In the genomic region with DNA sequence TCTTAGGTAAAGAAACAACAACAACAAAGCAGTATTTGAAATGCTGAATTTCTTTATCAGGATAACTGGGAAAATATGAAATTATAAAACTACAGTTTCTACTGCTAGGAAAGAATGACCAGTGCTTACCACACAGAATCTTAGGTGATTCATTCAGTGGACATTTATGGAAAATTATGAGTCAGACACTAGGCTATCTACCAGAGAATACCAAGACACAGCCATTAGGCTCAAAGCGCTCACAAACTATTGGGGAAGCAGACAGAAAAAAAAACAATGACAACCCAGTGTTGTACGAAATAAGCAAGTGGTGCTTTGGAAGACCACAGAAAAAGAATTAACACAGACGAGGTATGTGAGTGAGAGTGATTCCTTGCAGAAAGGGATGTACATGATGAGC, we compare ENCODE assay signal across 1 cellular context.
TF ChIP-seq lines count a peak whose summit lies in the region.

No MANE protein-coding gene starts in this region.

TF ChIP-seq in IMR-90, 13 proteins besides CTCF, POLR2A, EP300 and RAD21 (continued from another document):
- TF ChIP-seq ELK1 (IDR thresholded peaks at IDR 0.05; ENCODE audit: borderline replicate concordance, low read depth, low read length) = no peak
- peak; percentile 92 for TF ChIP-seq FOS (IDR thresholded peaks at IDR 0.05; ENCODE audit: low read depth, low read length)
- no peak for TF ChIP-seq MXI1 (IDR thresholded peaks at IDR 0.05; ENCODE audit: borderline replicate concordance, low read depth, low read length)
- TF ChIP-seq BHLHE40 (IDR thresholded peaks at IDR 0.05; ENCODE audit: low read depth, low read length) = peak; percentile 38; the same call in 1 of the 2 replicates
- TF ChIP-seq NFE2L2 (IDR thresholded peaks at IDR 0.05; ENCODE audit: low read depth, low read length) = no peak
- TF ChIP-seq, protein P1, sequence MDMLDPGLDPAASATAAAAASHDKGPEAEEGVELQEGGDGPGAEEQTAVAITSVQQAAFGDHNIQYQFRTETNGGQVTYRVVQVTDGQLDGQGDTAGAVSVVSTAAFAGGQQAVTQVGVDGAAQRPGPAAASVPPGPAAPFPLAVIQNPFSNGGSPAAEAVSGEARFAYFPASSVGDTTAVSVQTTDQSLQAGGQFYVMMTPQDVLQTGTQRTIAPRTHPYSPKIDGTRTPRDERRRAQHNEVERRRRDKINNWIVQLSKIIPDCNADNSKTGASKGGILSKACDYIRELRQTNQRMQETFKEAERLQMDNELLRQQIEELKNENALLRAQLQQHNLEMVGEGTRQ (IDR thresholded peaks at IDR 0.05; ENCODE audit: low read depth, low read length) = no peak
- no peak for TF ChIP-seq CHD1 (IDR thresholded peaks at IDR 0.05; ENCODE audit: low read depth, low read length)
- no peak for TF ChIP-seq RFX5 (IDR thresholded peaks at IDR 0.05; ENCODE audit: low read depth, low read length)
- peak; percentile 27; the same call in 1 of the 2 replicates for TF ChIP-seq CEBPB (IDR thresholded peaks at IDR 0.05; ENCODE audit: low read depth, low read length)
